8 cellular contexts compared by ENCODE assay signal in the genomic region with DNA sequence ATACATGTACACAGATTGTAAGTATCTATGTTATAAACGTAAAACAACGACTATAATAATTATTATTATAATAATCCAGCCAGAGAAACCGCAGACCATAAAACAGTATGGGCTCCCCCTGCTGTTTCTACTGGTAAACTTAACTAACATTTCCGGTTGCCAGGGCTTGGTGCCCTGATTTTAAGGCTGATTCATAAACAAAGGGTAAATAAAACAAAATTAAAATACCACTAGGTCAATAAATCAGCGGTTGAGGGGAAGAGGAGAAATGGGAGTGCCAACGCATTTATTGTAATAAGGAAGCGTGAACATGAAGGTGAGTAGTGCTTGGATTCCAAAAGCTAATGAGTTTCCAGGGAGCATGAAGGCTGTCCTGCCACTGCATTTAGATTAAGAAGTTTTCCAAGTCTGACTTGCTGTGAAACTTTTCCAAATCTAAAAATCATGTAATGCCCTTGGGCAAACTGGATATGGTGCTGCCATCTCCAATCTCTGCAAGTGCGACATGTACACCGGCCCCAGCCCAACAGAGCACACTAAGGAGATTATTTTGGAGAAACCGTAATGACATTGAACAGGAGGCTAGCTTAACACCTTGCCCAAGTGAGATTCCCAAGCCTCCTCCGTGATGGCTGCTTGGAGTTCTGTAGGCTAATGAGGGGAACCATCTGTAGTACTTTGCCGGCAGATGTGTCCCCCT. TPM values are rescaled to one million over a fixed set of nuclear protein-coding genes. Genes with fewer than 3 reads are reported as not detected.
A peak's percentile ranks its signal among the peaks of the same experiment; 100 is the strongest.
DNase-seq lines count a peak whose midpoint lies in the region; ATAC-seq, FAIRE-seq and TF ChIP-seq lines count a peak whose summit lies in the region.

No MANE protein-coding gene starts in this region.

- CTCF ChIA-PET in GM12878 (lab: Yijun Ruan, JAX), result interaction anchor here (0.7 to 7.4 kb wide), 32 partner anchors 8 to 1035 kb away, joined by 3 to 213 read pairs (median 4); partner anchors contain the start of gene NFE2L2

- H3K27me3 ChIP-seq in left ventricle myocardium inferior (ENCODE audit: low read depth), result no peaks in the 10 kb centered on the region
- H3K27me3 ChIP-seq in GM12878 (replicated peaks in 1 of 2; ENCODE audit: control insufficient read depth in 2 of 2, insufficient read depth in 2 of 2, low read length in 1 of 2), result no peaks in the 10 kb centered on the region
- no peaks in the 10 kb centered on the region for H3K27me3 ChIP-seq in lung (ENCODE audit: control insufficient read depth, insufficient read depth)

- POLR2A ChIA-PET in GM12878 (lab: Charles Lee), result interaction anchor here (0.7 kb wide), 1 partner anchor 1051 kb away, joined by 3 read pairs; no protein-coding TSS in a partner anchor

- 37% methylated on average over 12 of the region's 12 CpGs for WGBS in GM12878 (ENCODE audit: insufficient coverage, insufficient replicate concordance, low lambda C conversion rate, missing lambda C conversion rate)
- WGBS in lung, 2 donors, result 42 to 47% methylated on average over 12 of the region's 12 CpGs

- peak overlapping the region; percentile 69 for H2AFZ ChIP-seq in GM12878 (ENCODE audit: control insufficient read depth, low read depth, low read length)

- H3K9me3 ChIP-seq in left ventricle myocardium inferior (replicated peaks), result no peaks in the 10 kb centered on the region
- H3K9me3 ChIP-seq in GM12878 (replicated peaks; ENCODE audit: control insufficient read depth, insufficient read depth, low read length), result no peaks in the 10 kb centered on the region
- no peaks in the 10 kb centered on the region for H3K9me3 ChIP-seq in lung (ENCODE audit: control insufficient read depth in 2 of 2, insufficient read depth in 1 of 2, low read length in 1 of 2)

- no peaks in the 10 kb centered on the region for H4K20me1 ChIP-seq in GM12878 (ENCODE audit: control insufficient read depth, insufficient read depth)

- H3K9ac ChIP-seq in GM12878 (ENCODE audit: control insufficient read depth, insufficient read depth, low read length), result no peak overlapping the region

- H3K27ac ChIP-seq in left ventricle myocardium inferior (replicated peaks) (no peak overlapping the region), GM12878 (ENCODE audit: control insufficient read depth, insufficient read depth) (no peak overlapping the region), lung (ENCODE audit: low read depth in 1 of 2, low read length in 1 of 2) (no peak overlapping the region)

- TF ChIP-seq RAD21 in GM12878 (IDR thresholded peaks at IDR 0.05; ENCODE audit: insufficient read depth, low read depth, low read length), result peak; percentile 54

- H3K4me1 ChIP-seq in left ventricle myocardium inferior (peaks cover 23% of the 10 kb centered on the region), GM12878 (ENCODE audit: control insufficient read depth, insufficient read depth, low read length) (peaks cover 11% of the 10 kb centered on the region), lung (ENCODE audit: control insufficient read depth in 2 of 2, insufficient read depth in 2 of 2, low read length in 2 of 2) (peaks cover 0 to 2% of the 10 kb centered on the region in 2 donors)

- in situ Hi-C loops in GM12878 (cut with MboI), result loop anchor here (10.0 kb wide), 1 partner anchor 563 kb away; no protein-coding TSS in a partner anchor

- RAD21 ChIA-PET in GM12878 (lab: Charles Lee; ENCODE audit: unreplicated experiment), result interaction anchor here (0.8 to 1.5 kb wide), 9 partner anchors 8 to 1035 kb away, joined by 3 to 9 read pairs (median 4); partner anchors contain the start of gene NFE2L2

- no peak overlapping the region for H3K4me2 ChIP-seq in GM12878 (ENCODE audit: control insufficient read depth, insufficient read depth)

- no peak for DNase-seq in left ventricle myocardium inferior
- no peak for DNase-seq in left ventricle myocardium superior
- DNase-seq in NCI-H1694 (lab: John Stamatoyannopoulos, UW), result peak; percentile 24
- DNase-seq in GM12878 (ENCODE audit: low read depth, low spot score), result no peak
- no peak for DNase-seq in lung (ENCODE audit: low spot score)
- DNase-seq in SK-N-DZ (ENCODE audit: low spot score), result no peak

- peak; percentile 61 for TF ChIP-seq CTCF in left ventricle myocardium inferior (IDR thresholded peaks at IDR 0.05; ENCODE audit: borderline replicate concordance)
- peak; percentile 45 to 61 (median 54) for TF ChIP-seq CTCF in GM12878 (IDR thresholded peaks at IDR 0.05 in 2 of 3, conservative IDR thresholded peaks at IDR 0.05 in 1 of 3; ENCODE audit: control insufficient read depth in 2 of 3, extremely low read depth in 1 of 3, insufficient read depth in 1 of 3, low read depth in 3 of 3, low read length in 3 of 3)
- peak; percentile 35 for TF ChIP-seq CTCF in lung (IDR thresholded peaks at IDR 0.05; ENCODE audit: control extremely low read depth, extremely low read depth)

- H3K4me3 ChIP-seq in left ventricle myocardium inferior (no peak overlapping the region), GM12878 (no peak overlapping the region), lung (no peak overlapping the region)

- H3K36me3 ChIP-seq in left ventricle myocardium inferior (no peaks in the 10 kb centered on the region), GM12878 (ENCODE audit: control insufficient read depth in 2 of 2, insufficient read depth in 2 of 2, low read length in 1 of 2) (no peaks in the 10 kb centered on the region), lung (ENCODE audit: control insufficient read depth in 2 of 2, insufficient read depth in 2 of 2, low read length in 2 of 2) (no peaks in the 10 kb centered on the region)

- ATAC-seq in left ventricle myocardium superior (no peak), GM12878 (peak; percentile 29; the same call in 2 of the 3 replicates), lung (ENCODE audit: insufficient read depth, low FRiP score) (no peak), GM21515 (IDR thresholded peaks at IDR 0.05; ENCODE audit: unreplicated experiment) (no peak), HG03097 (IDR thresholded peaks at IDR 0.05; ENCODE audit: low FRiP score, unreplicated experiment) (no peak)

- no TSS peak for BruUV-seq in GM12878 (replicated peaks; lab: Mats Ljungman, UMichigan)

- no peak for TF ChIP-seq POLR2A in GM12878 (IDR thresholded peaks at IDR 0.05; ENCODE audit: low read depth, low read length)

- FAIRE-seq in GM12878 (lab: Jason Lieb, UNC), result no peak

- no peaks in the 10 kb centered on the region; the same call in 1 of the 2 replicates for H3K79me2 ChIP-seq in GM12878 (ENCODE audit: control insufficient read depth, insufficient read depth, low read length)

- SMC1A ChIA-PET in GM12878 (lab: Charles Lee; ENCODE audit: uncharacterized antibody, unreplicated experiment), result interaction anchor here (0.7 to 7.1 kb wide), 14 partner anchors 13 to 1034 kb away, joined by 3 to 140 read pairs (median 4); partner anchors contain the start of gene NFE2L2

- TF ChIP-seq EP300 in GM12878 (IDR thresholded peaks at IDR 0.05; ENCODE audit: borderline replicate concordance in 1 of 2, control insufficient read depth in 1 of 2, low read depth in 2 of 2, low read length in 2 of 2), result no peak

- intact Hi-C loops in left ventricle myocardium inferior (cut with micrococcal nuclease), result loop anchor here (5.0 to 10.0 kb wide), 4 partner anchors 103 to 593 kb away; partner anchors contain the start of gene NFE2L2
- intact Hi-C loops in left ventricle myocardium superior (cut with micrococcal nuclease), result loop anchor here (5.0 to 10.0 kb wide), 2 partner anchors 170 to 563 kb away; no protein-coding TSS in a partner anchor
- intact Hi-C loops in GM12878 (cut with micrococcal nuclease; ENCODE audit: unreplicated experiment), result loop anchor here (5.0 to 10.0 kb wide), 3 partner anchors 133 to 1035 kb away; partner anchors contain the start of gene HOXD8

TF ChIP-seq in GM12878, 131 proteins besides CTCF, POLR2A, EP300 and RAD21 (continues in another document):
- TF ChIP-seq E2F8 (IDR thresholded peaks at IDR 0.05; ENCODE audit: low read depth, partially characterized antibody) (no peak), SUZ12 (IDR thresholded peaks at IDR 0.05; ENCODE audit: unreplicated experiment) (no peak)

RNA-seq across cellular contexts. Expression of gene HNRNPA3, which starts 50.7 kb away (rescaled TPM):
- total RNA-seq in left ventricle myocardium inferior (73.2 TPM), left ventricle myocardium superior (70.4 TPM), GM12878 (2014; rRNA removed) (38.3 and 40.4 TPM in 2 replicates), GM12878 (2014; rRNA removed; fragmentation: Illumina TruSeq; extraction: Trizol) (64.5 and 69.7 TPM in 2 replicates), GM12878 (2021) (267 and 271 TPM in 2 replicates), lung (100 to 1,000 TPM; 155 to 164 TPM)
- total RNA-seq in GM12878 (2013; cell fraction: nucleolus; rRNA removed), result 156 and 159 TPM in 2 replicates
- 136 TPM for polyA plus RNA-seq in GM12878 (2011; ENCODE audit: low read depth)
- polyA plus RNA-seq in GM12878 (2011; rRNA removed) (191 and 282 TPM in 2 replicates), GM12878 (2014; fragmentation: Illumina TruSeq; extraction: Trizol) (343 and 435 TPM in 2 replicates), GM12878 (2014; fragmentation: Nextera tagmentation; extraction: Ambion mirVana) (100 to 1,000 TPM; 221 to 285 TPM), GM12878 (2014; rRNA removed) (293 and 302 TPM in 2 replicates), GM12878 (2016; fragmentation: Nextera tagmentation; extraction: Ambion mirVana) (100 to 1,000 TPM; 135 to 141 TPM), lung (100 to 1,000 TPM; 169 to 182 TPM)
- 65.8 TPM in 2 replicates for polyA plus RNA-seq in GM12878 (2011; cell fraction: cytosol; rRNA removed)
- polyA plus RNA-seq in GM12878 (2011; cell fraction: nucleus; rRNA removed), result 99.4 and 152 TPM in 2 replicates
- polyA plus RNA-seq in GM12878 (2012), result 279 and 381 TPM in 2 replicates
- polyA minus RNA-seq in GM12878 (2011; rRNA and poly(A)+ RNA removed), result 25.9 and 39.1 TPM in 2 replicates
- polyA minus RNA-seq in GM12878 (2011; cell fraction: cytosol; rRNA and poly(A)+ RNA removed), result 29.8 and 31.5 TPM in 2 replicates
- 37.6 and 51.6 TPM in 2 replicates for polyA minus RNA-seq in GM12878 (2011; cell fraction: nucleus; rRNA and poly(A)+ RNA removed)
- polyA plus RNA-seq in SK-N-DZ (2014; cell fraction: cytosol; rRNA removed), result 86.1 and 98.5 TPM in 2 replicates
- polyA plus RNA-seq in SK-N-DZ (2014; cell fraction: nucleus; rRNA removed), result 72.0 and 185 TPM in 2 replicates
